1 cellular context compared by ENCODE assay signal in genomic region chr5:38259062-38259857, GRCh38.
TF ChIP-seq lines count a peak whose summit lies in the region.

No MANE protein-coding gene starts in this region.

TF ChIP-seq in HepG2, 621 proteins besides CTCF, POLR2A, EP300 and RAD21 (continued from another document):
- TF ChIP-seq REST (IDR thresholded peaks at IDR 0.05; ENCODE audit: borderline replicate concordance in 1 of 2, low read depth in 1 of 2, low read length in 2 of 2), result no peak
- TF ChIP-seq, protein P1, sequence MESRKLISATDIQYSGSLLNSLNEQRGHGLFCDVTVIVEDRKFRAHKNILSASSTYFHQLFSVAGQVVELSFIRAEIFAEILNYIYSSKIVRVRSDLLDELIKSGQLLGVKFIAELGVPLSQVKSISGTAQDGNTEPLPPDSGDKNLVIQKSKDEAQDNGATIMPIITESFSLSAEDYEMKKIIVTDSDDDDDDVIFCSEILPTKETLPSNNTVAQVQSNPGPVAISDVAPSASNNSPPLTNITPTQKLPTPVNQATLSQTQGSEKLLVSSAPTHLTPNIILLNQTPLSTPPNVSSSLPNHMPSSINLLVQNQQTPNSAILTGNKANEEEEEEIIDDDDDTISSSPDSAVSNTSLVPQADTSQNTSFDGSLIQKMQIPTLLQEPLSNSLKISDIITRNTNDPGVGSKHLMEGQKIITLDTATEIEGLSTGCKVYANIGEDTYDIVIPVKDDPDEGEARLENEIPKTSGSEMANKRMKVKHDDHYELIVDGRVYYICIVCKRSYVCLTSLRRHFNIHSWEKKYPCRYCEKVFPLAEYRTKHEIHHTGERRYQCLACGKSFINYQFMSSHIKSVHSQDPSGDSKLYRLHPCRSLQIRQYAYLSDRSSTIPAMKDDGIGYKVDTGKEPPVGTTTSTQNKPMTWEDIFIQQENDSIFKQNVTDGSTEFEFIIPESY (CRISPR knock-in tag; IDR thresholded peaks at IDR 0.05), result no peak
- no peak for TF ChIP-seq ZHX1 (CRISPR knock-in tag; IDR thresholded peaks at IDR 0.05; ENCODE audit: low read depth)
- no peak for TF ChIP-seq ATAD3A (CRISPR knock-in tag; IDR thresholded peaks at IDR 0.05)
- TF ChIP-seq ZSCAN20 (CRISPR knock-in tag; IDR thresholded peaks at IDR 0.05; ENCODE audit: borderline replicate concordance), result no peak
- no peak for TF ChIP-seq MAF1 (CRISPR knock-in tag; IDR thresholded peaks at IDR 0.05; ENCODE audit: borderline replicate concordance)
- no peak for TF ChIP-seq HMG20B (CRISPR knock-in tag; conservative IDR thresholded peaks at IDR 0.05)
- no peak for TF ChIP-seq POLR2AphosphoS2 (IDR thresholded peaks at IDR 0.05; ENCODE audit: low read depth, low read length)
TF ChIP-seq in HepG2: peak in this region for 0.
